In the genomic region with DNA sequence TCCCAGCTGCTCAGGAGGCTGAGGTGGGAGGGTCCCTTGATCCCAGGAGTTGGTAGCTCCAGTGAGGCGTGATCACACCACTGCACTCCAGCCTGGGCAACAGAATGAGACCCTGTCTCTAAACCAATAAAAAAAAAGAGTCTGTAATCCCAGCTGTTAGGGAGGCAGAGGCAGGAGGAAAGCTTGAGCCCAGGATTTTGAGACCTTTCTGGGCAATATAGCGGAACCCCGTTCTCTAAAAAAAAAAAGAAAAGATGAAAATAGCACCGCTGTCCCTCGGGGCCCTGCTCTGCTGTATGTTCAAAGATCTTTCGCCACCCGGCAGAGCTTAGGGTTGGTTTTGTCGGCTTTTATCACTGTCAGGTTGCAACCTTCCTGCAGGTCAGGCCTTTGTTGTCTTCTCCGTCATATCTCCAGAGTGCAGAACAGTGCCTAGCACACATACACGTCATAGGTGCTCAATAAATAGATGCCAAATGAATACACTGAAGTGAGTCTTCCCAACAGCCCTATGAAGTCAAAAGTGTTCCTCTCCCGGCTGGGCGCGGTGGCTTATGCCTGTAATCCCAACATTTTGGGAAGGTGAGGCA, we compare ENCODE assay signal across 19 cellular contexts. TPM values are rescaled to one million over a fixed set of nuclear protein-coding genes. Genes with fewer than 3 reads are reported as not detected.
DNase-seq lines count a peak whose midpoint lies in the region; ATAC-seq and TF ChIP-seq lines count a peak whose summit lies in the region.
"Had no signal": no experiment of that assay in that cellular context is flagged by ENCODE, and none has a peak within 500 bp of the region (broad histone marks: within the 10 kb centered on the region; RNA-seq: fewer than 3 reads in every experiment).

No MANE protein-coding gene starts in this region.

- TF ChIP-seq POLR2A in heart left ventricle (IDR thresholded peaks at IDR 0.05), result no peak

- H3K9me2 ChIP-seq in PC-9 (ENCODE audit: insufficient read depth), result no peaks in the 10 kb centered on the region

- H3K27ac ChIP-seq in left ventricle myocardium inferior (replicated peaks) (peak overlapping the region; percentile 90), heart left ventricle (peak overlapping the region in 1 of 12 donors; percentile 79), PC-9 (no peak overlapping the region), endodermal cell (ENCODE audit: low read depth, low read length) (no peak overlapping the region)

- ATAC-seq in heart left ventricle (no peak), HG03039 (IDR thresholded peaks at IDR 0.05; ENCODE audit: unreplicated experiment) (no peak)
- ATAC-seq: SK-N-SH treated with all-trans-retinoic acid at 6 μM for 48 hours had no signal

- no peaks in the 10 kb centered on the region for H3K79me2 ChIP-seq in PC-9 (ENCODE audit: low read depth)

- H3K9me3 ChIP-seq in left ventricle myocardium inferior (replicated peaks), result no peaks in the 10 kb centered on the region
- no peaks in the 10 kb centered on the region for H3K9me3 ChIP-seq in heart left ventricle
- no peaks in the 10 kb centered on the region for H3K9me3 ChIP-seq in PC-9 (ENCODE audit: insufficient read depth, low read depth)
- no peaks in the 10 kb centered on the region for H3K9me3 ChIP-seq in endodermal cell (ENCODE audit: control insufficient read depth, low read length)
- H3K9me3 ChIP-seq: HAP-1 had no signal

- BruUV-seq in PC-9 (replicated peaks; lab: Mats Ljungman, UMichigan), result TSS peak; percentile 9

- CTCF ChIA-PET in PC-9 (lab: Charles Lee), result interaction anchor here (0.6 kb wide), 1 partner anchor 14 kb away, joined by 5 read pairs; no protein-coding TSS in a partner anchor

- POLR2A ChIA-PET in PC-9 (lab: Charles Lee; ENCODE audit: unreplicated experiment), result no interaction called here

- H3K4me1 Mint-ChIP-seq in endodermal cell, result peaks cover 25% of the 10 kb centered on the region

- peak overlapping the region; percentile 29 for H3K27ac Mint-ChIP-seq in endodermal cell

- peaks cover 18% of the 10 kb centered on the region for H3K36me3 Mint-ChIP-seq in endodermal cell (ENCODE audit: low read depth)

- H3K9me3 Mint-ChIP-seq in endodermal cell, result peaks cover 1% of the 10 kb centered on the region

- H3K9ac ChIP-seq in endodermal cell (ENCODE audit: extremely low read depth, low read length, poor library complexity, severe bottlenecking), result no peak overlapping the region

- TF ChIP-seq CTCF in left ventricle myocardium inferior (IDR thresholded peaks at IDR 0.05; ENCODE audit: borderline replicate concordance) (no peak), heart left ventricle (IDR thresholded peaks at IDR 0.05) (no peak), PC-9 (conservative IDR thresholded peaks at IDR 0.05) (no peak), endodermal cell (conservative IDR thresholded peaks at IDR 0.05) (no peak)

- no peaks in the 10 kb centered on the region for H3K27me3 ChIP-seq in left ventricle myocardium inferior (ENCODE audit: low read depth)
- no peaks in the 10 kb centered on the region for H3K27me3 ChIP-seq in heart left ventricle
- H3K27me3 ChIP-seq in PC-9 (ENCODE audit: insufficient read depth, low read depth), result no peaks in the 10 kb centered on the region
- H3K27me3 ChIP-seq in endodermal cell (ENCODE audit: control insufficient read depth, insufficient read depth, low read length, poor library complexity, severe bottlenecking), result no peaks in the 10 kb centered on the region

- H3K4me3 Mint-ChIP-seq in endodermal cell, result no peak overlapping the region

- H4K20me1 ChIP-seq in PC-9 (ENCODE audit: insufficient read depth), result peaks cover 9% of the 10 kb centered on the region; the same call in 1 of the 2 replicates

- H3K4me1 ChIP-seq in left ventricle myocardium inferior, result peaks cover 20% of the 10 kb centered on the region
- peaks cover 0 to 22% (median 14%) of the 10 kb centered on the region in 12 donors for H3K4me1 ChIP-seq in heart left ventricle
- no peaks in the 10 kb centered on the region for H3K4me1 ChIP-seq in PC-9 (replicated peaks; ENCODE audit: insufficient read depth)
- H3K4me1 ChIP-seq in endodermal cell (ENCODE audit: control insufficient read depth, insufficient read depth, low read length), result no peaks in the 10 kb centered on the region
- H3K4me1 ChIP-seq: HAP-1 had no signal

- H3F3A ChIP-seq in PC-9 (ENCODE audit: insufficient read depth, low read depth), result peaks cover 63% of the 10 kb centered on the region; the same call in 1 of the 2 replicates

- H3K27me3 Mint-ChIP-seq in endodermal cell (ENCODE audit: insufficient read depth), result no peaks in the 10 kb centered on the region

- H3K36me3 ChIP-seq in left ventricle myocardium inferior, result no peaks in the 10 kb centered on the region
- no peaks in the 10 kb centered on the region for H3K36me3 ChIP-seq in heart left ventricle
- peaks cover 29% of the 10 kb centered on the region for H3K36me3 ChIP-seq in PC-9 (ENCODE audit: low read depth)
- H3K36me3 ChIP-seq in endodermal cell (ENCODE audit: control insufficient read depth, insufficient read depth, low read length), result no peaks in the 10 kb centered on the region
- H3K36me3 ChIP-seq: HAP-1 had no signal

- no peak overlapping the region for H3K4me2 ChIP-seq in PC-9

- intact Hi-C loops in left ventricle myocardium inferior (cut with micrococcal nuclease) (loop anchor here (10.0 kb wide), 1 partner anchor 49 kb away; the partner anchor contains the start of gene NECTIN2), heart left ventricle (cut with DNase I) (no loop called here), PC-9 (cut with micrococcal nuclease; ENCODE audit: unreplicated experiment) (no loop called here)

- no peak overlapping the region for H2AFZ ChIP-seq in PC-9

- H3K4me3 ChIP-seq in left ventricle myocardium inferior (no peak overlapping the region), heart left ventricle (no peak overlapping the region), PC-9 (no peak overlapping the region), endodermal cell (ENCODE audit: low read length) (no peak overlapping the region)
- H3K4me3 ChIP-seq: HAP-1 had no signal

- DNase-seq in left ventricle myocardium inferior (no peak), heart left ventricle (no peak), PC-9 (no peak), endodermal cell (no peak), SK-N-DZ (ENCODE audit: low spot score) (no peak), dermis blood vessel endothelial cell (no peak)
- DNase-seq: COR-L47; NCI-H1105 treated with DMSO at 0.1 percent for 48 hours; NCI-H1694; NCI-H2081 treated with DMSO at 0.1 percent for 48 hours; NCI-H446 treated with DMSO at 0.1 percent for 48 hours; NCI-H69; NK-92 treated with Interleukin-12 subunit alpha and Interleukin-12 subunit beta, amount 100 ng/mL, for 24 hours; SHP77 treated with DMSO at 0.1 percent for 48 hours had no signal

- 83 to 89% (median 86%) methylated on average over 13 of the region's 13 CpGs for WGBS in heart left ventricle, 4 donors
- 96 to 98% methylated on average over 12 to 13 of the region's 13 CpGs for WGBS in endodermal cell (ENCODE audit: insufficient coverage in 1 of 2, insufficient read length in 1 of 2), 2 experiments

RNA-seq across cellular contexts. Expression of gene BCAM, which starts 13.4 kb away (rescaled TPM):
- total RNA-seq in left ventricle myocardium inferior (91.9 TPM), heart left ventricle (100 to 1,000 TPM in 4 of 9 donors, 10 to 100 TPM in 5; 50.9 to 160 (median 94.3) TPM), PC-9 (2021) (146 and 199 TPM in 2 replicates), endodermal cell (10 to 100 TPM; 62.9 to 64.0 TPM), dermis blood vessel endothelial cell (56.5 and 62.3 TPM in 2 replicates)
- 100 to 1,000 TPM in 1 of 2 donors, 10 to 100 TPM in 1; 55.3 to 126 TPM for polyA plus RNA-seq in heart left ventricle
- 30.6 TPM for polyA plus RNA-seq in endodermal cell (2013, experiment 1 of 2)
- 22.0 TPM for polyA plus RNA-seq in endodermal cell (2013, experiment 2 of 2)
- polyA plus RNA-seq in SK-N-DZ (2014; cell fraction: cytosol; rRNA removed), result 0.13 TPM in 1 of 2 replicates, not detected in the other
- 0.22 TPM in 1 of 2 replicates, not detected in the other for polyA plus RNA-seq in SK-N-DZ (2014; cell fraction: nucleus; rRNA removed)

RNA-seq across cellular contexts. Expression of gene CBLC, which starts 17.8 kb away (rescaled TPM):
- total RNA-seq in left ventricle myocardium inferior, result not detected
- total RNA-seq in heart left ventricle, result not detected
- polyA plus RNA-seq in heart left ventricle, result under 1 TPM in 1 of 2 donors, not detected in 1; 0.04 TPM
- total RNA-seq in PC-9 (2021), result 53.6 and 68.8 TPM in 2 replicates
- 10 to 100 TPM in 1 of 2 donors, 1 to 10 TPM in 1; 6.6 to 15.5 TPM for total RNA-seq in endodermal cell
- 1.9 TPM for polyA plus RNA-seq in endodermal cell (2013, experiment 1 of 2)
- 0.83 TPM for polyA plus RNA-seq in endodermal cell (2013, experiment 2 of 2)
- polyA plus RNA-seq in SK-N-DZ (2014; cell fraction: cytosol; rRNA removed), result not detected in 2 replicates
- polyA plus RNA-seq in SK-N-DZ (2014; cell fraction: nucleus; rRNA removed), result not detected in 2 replicates
- not detected in 2 replicates for total RNA-seq in dermis blood vessel endothelial cell
- total RNA-seq: A673, LHCN-M2 had no signal

RNA-seq across cellular contexts. Expression of gene BCL3, which starts 47.0 kb away (rescaled TPM):
- total RNA-seq in left ventricle myocardium inferior (15.0 TPM), heart left ventricle (10 to 100 TPM; 11.7 to 90.5 (median 22.9) TPM), PC-9 (2021) (36.1 and 38.9 TPM in 2 replicates), endodermal cell (1 to 10 TPM; 1.8 to 6.2 TPM), dermis blood vessel endothelial cell (3.2 and 6.3 TPM in 2 replicates)
- polyA plus RNA-seq in heart left ventricle, result 10 to 100 TPM; 18.6 to 18.9 TPM
- polyA plus RNA-seq in endodermal cell (2013, experiment 1 of 2), result 2.0 TPM
- polyA plus RNA-seq in endodermal cell (2013, experiment 2 of 2), result 3.0 TPM
- 0.08 and 0.69 TPM in 2 replicates for polyA plus RNA-seq in SK-N-DZ (2014; cell fraction: cytosol; rRNA removed)
- 0.34 and 1.4 TPM in 2 replicates for polyA plus RNA-seq in SK-N-DZ (2014; cell fraction: nucleus; rRNA removed)

RNA-seq across cellular contexts. Expression of gene NECTIN2, which starts 50.6 kb away (rescaled TPM):
- 40.7 TPM for total RNA-seq in left ventricle myocardium inferior
- 10 to 100 TPM; 37.0 to 99.6 (median 57.6) TPM for total RNA-seq in heart left ventricle
- 10 to 100 TPM; 40.9 to 96.5 TPM for polyA plus RNA-seq in heart left ventricle
- 115 and 136 TPM in 2 replicates for total RNA-seq in PC-9 (2021)
- 100 to 1,000 TPM; 248 to 260 TPM for total RNA-seq in endodermal cell
- 120 TPM for polyA plus RNA-seq in endodermal cell (2013, experiment 1 of 2)
- 121 TPM for polyA plus RNA-seq in endodermal cell (2013, experiment 2 of 2)
- polyA plus RNA-seq in SK-N-DZ (2014; cell fraction: cytosol; rRNA removed), result 7.6 and 16.4 TPM in 2 replicates
- 3.0 and 4.2 TPM in 2 replicates for polyA plus RNA-seq in SK-N-DZ (2014; cell fraction: nucleus; rRNA removed)
- total RNA-seq in dermis blood vessel endothelial cell, result 154 and 187 TPM in 2 replicates
